ENCODE assay signal across 24 cellular contexts in genomic region chr11:1448166-1448825, GRCh38. TPM values are rescaled to one million over a fixed set of nuclear protein-coding genes. Genes with fewer than 3 reads are reported as not detected.
DNase-seq lines count a peak whose midpoint lies in the region; TF ChIP-seq lines count a peak whose summit lies in the region.
"Had no signal": no experiment of that assay in that cellular context is flagged by ENCODE, and none has a peak within 500 bp of the region (broad histone marks: within the 10 kb centered on the region; RNA-seq: fewer than 3 reads in every experiment).

No MANE protein-coding gene starts in this region.

- no peaks in the 10 kb centered on the region for H4K20me1 ChIP-seq in smooth muscle cell (ENCODE audit: low read depth)

- H3K4me2 ChIP-seq in mesenchymal stem cell (ENCODE audit: low read length, poor library complexity, severe bottlenecking) (no peak overlapping the region), smooth muscle cell (no peak overlapping the region)

- peaks cover 0 to 8% of the 10 kb centered on the region in 2 experiments for H3K36me3 ChIP-seq in mesenchymal stem cell (ENCODE audit: control insufficient read depth in 1 of 2, insufficient read depth in 2 of 2, low read depth in 1 of 2, low read length in 2 of 2)
- no peaks in the 10 kb centered on the region for H3K36me3 ChIP-seq in smooth muscle cell (ENCODE audit: low read depth)
- H3K36me3 ChIP-seq in CD4-positive, alpha-beta memory T cell (ENCODE audit: insufficient read depth, low read length), result no peaks in the 10 kb centered on the region
- H3K36me3 ChIP-seq: BE2C, left ventricle myocardium inferior, SJCRH30, stomach, transverse colon had no signal

- TF ChIP-seq CTCF in 22Rv1 (IDR thresholded peaks at IDR 0.05), result 0 out of 2 replicates have a peak, but pooled peaks have one; percentile 2
- no peak for TF ChIP-seq CTCF in smooth muscle cell (IDR thresholded peaks at IDR 0.05; ENCODE audit: borderline replicate concordance, insufficient read depth, poor library complexity, severe bottlenecking)

- H3K79me2 ChIP-seq in smooth muscle cell (ENCODE audit: low read depth), result no peaks in the 10 kb centered on the region

- no peaks in the 10 kb centered on the region for H3K79me1 ChIP-seq in mesenchymal stem cell (replicated peaks; ENCODE audit: low read length, poor library complexity, severe bottlenecking)

- H3K4ac ChIP-seq in mesenchymal stem cell (ENCODE audit: low read depth in 1 of 2, low read length in 2 of 2), result no peak overlapping the region

- H3F3A ChIP-seq in smooth muscle cell (ENCODE audit: low read depth), result no peaks in the 10 kb centered on the region

- no peak overlapping the region for H2AK5ac ChIP-seq in mesenchymal stem cell (ENCODE audit: low read length, severe bottlenecking)

- WGBS in mesenchymal stem cell, result 85% methylated on average over 30 of the region's 31 CpGs
- 92% methylated on average over 29 of the region's 31 CpGs for WGBS in smooth muscle cell (ENCODE audit: low lambda C conversion rate)

- H2AFZ ChIP-seq in mesenchymal stem cell (ENCODE audit: low read depth, low read length), result no peak overlapping the region
- no peak overlapping the region for H2AFZ ChIP-seq in smooth muscle cell (ENCODE audit: low read depth)

- 0 out of 2 replicates have a peak, but pooled peaks have one; percentile 5 for TF ChIP-seq RAD21 in Ishikawa (IDR thresholded peaks at IDR 0.05; ENCODE audit: low read depth)

- H4K91ac ChIP-seq in mesenchymal stem cell (ENCODE audit: low read length), result no peak overlapping the region

- TF ChIP-seq EP300 in Ishikawa (IDR thresholded peaks at IDR 0.05; ENCODE audit: borderline replicate concordance), result no peak

- CTCF ChIA-PET in CD4-positive, alpha-beta memory T cell (lab: Charles Lee; ENCODE audit: partially characterized antibody), result no interaction called here

- no peak overlapping the region for H3K4me3 Mint-ChIP-seq in CD4-positive, alpha-beta memory T cell
- H3K4me3 Mint-ChIP-seq: activated CD4-positive, alpha-beta T cell treated with anti-CD3 and anti-CD28 coated beads, Interleukin-2, amount 10 ng/mL, durations not matched to agents 7 days and 5 days; activated naive CD8-positive, alpha-beta T cell treated with anti-CD3 and anti-CD28 coated beads, Interleukin-2, amount 50 U/mL, for 24 hours; activated T-cell treated with anti-CD3 and anti-CD28 coated beads, Interleukin-2, amount 50 U/mL, for 4 hours; WTC11 had no signal

- POLR2A ChIA-PET in CD4-positive, alpha-beta memory T cell (lab: Charles Lee; ENCODE audit: partially characterized antibody), result no interaction called here

- no peak overlapping the region for H3K27ac ChIP-seq in 22Rv1
- no peak overlapping the region for H3K27ac ChIP-seq in mesenchymal stem cell (ENCODE audit: low read length, poor library complexity, severe bottlenecking)
- no peak overlapping the region for H3K27ac ChIP-seq in smooth muscle cell (ENCODE audit: low read depth)
- H3K27ac ChIP-seq in CD4-positive, alpha-beta memory T cell (ENCODE audit: low read depth, low read length), result no peak overlapping the region
- H3K27ac ChIP-seq: body of pancreas, left ventricle myocardium inferior, SJCRH30, stomach, transverse colon had no signal

- H3K14ac ChIP-seq in mesenchymal stem cell (ENCODE audit: low read length in 2 of 2), result no peak overlapping the region

- H3K4me1 Mint-ChIP-seq in CD4-positive, alpha-beta memory T cell, result no peaks in the 10 kb centered on the region
- H3K4me1 Mint-ChIP-seq: activated CD4-positive, alpha-beta T cell treated with anti-CD3 and anti-CD28 coated beads, Interleukin-2, amount 10 ng/mL, durations not matched to agents 7 days and 5 days; activated naive CD8-positive, alpha-beta T cell treated with anti-CD3 and anti-CD28 coated beads, Interleukin-2, amount 50 U/mL, for 24 hours; WTC11 had no signal

- H4K8ac ChIP-seq in mesenchymal stem cell (ENCODE audit: low read length), result no peak overlapping the region

- H2BK5ac ChIP-seq in mesenchymal stem cell (ENCODE audit: low read depth, low read length, poor library complexity, severe bottlenecking), result no peak overlapping the region

- H2BK120ac ChIP-seq in mesenchymal stem cell (ENCODE audit: low read depth, low read length), result no peak overlapping the region

- H3K18ac ChIP-seq in mesenchymal stem cell (ENCODE audit: low read depth in 1 of 2, low read length in 2 of 2), result peak overlapping the region in 1 of 2 experiments; percentile 12

- no peak overlapping the region for H3K9ac ChIP-seq in mesenchymal stem cell (ENCODE audit: low read length)
- no peak overlapping the region for H3K9ac ChIP-seq in smooth muscle cell (ENCODE audit: low read depth)

- no peaks in the 10 kb centered on the region for H3K9me3 Mint-ChIP-seq in CD4-positive, alpha-beta memory T cell
- H3K9me3 Mint-ChIP-seq: activated CD4-positive, alpha-beta T cell treated with anti-CD3 and anti-CD28 coated beads, Interleukin-2, amount 10 ng/mL, durations not matched to agents 7 days and 5 days; activated naive CD8-positive, alpha-beta T cell treated with anti-CD3 and anti-CD28 coated beads, Interleukin-2, amount 50 U/mL, for 24 hours; activated T-cell treated with anti-CD3 and anti-CD28 coated beads, Interleukin-2, amount 50 U/mL, for 4 hours; naive B cell; WTC11 had no signal

- peaks cover 5% of the 10 kb centered on the region for H3K4me1 ChIP-seq in mesenchymal stem cell (ENCODE audit: control insufficient read depth, insufficient read depth, low read depth, low read length)
- H3K4me1 ChIP-seq in smooth muscle cell (ENCODE audit: low read depth), result no peaks in the 10 kb centered on the region
- no peaks in the 10 kb centered on the region for H3K4me1 ChIP-seq in CD4-positive, alpha-beta memory T cell (ENCODE audit: insufficient read depth, low read length)
- H3K4me1 ChIP-seq: BE2C, body of pancreas, SJCRH30 had no signal

- H3K9me3 ChIP-seq in mesenchymal stem cell (ENCODE audit: control insufficient read depth, low read length), result no peaks in the 10 kb centered on the region
- H3K9me3 ChIP-seq in smooth muscle cell (replicated peaks; ENCODE audit: low read depth), result no peaks in the 10 kb centered on the region
- H3K9me3 ChIP-seq in CD4-positive, alpha-beta memory T cell (ENCODE audit: control insufficient read depth in 1 of 2, low read length in 2 of 2), result no peaks in the 10 kb centered on the region
- H3K9me3 ChIP-seq: BE2C, body of pancreas, left ventricle myocardium inferior, SJCRH30, stomach, transverse colon had no signal

- DNase-seq in epidermal melanocyte (ENCODE audit: insufficient read length, low spot score), result peak; percentile 77
- DNase-seq in mesenchymal stem cell, result no peak
- DNase-seq in NCI-H526 treated with DMSO at 0.1 percent for 48 hours (lab: John Stamatoyannopoulos, UW), result no peak
- no peak for DNase-seq in NCI-H2171 treated with DMSO at 0.1 percent for 48 hours (lab: John Stamatoyannopoulos, UW)
- no peak for DNase-seq in smooth muscle cell (lab: John Stamatoyannopoulos, UW; ENCODE audit: unreplicated experiment)
- DNase-seq in CD4-positive, alpha-beta memory T cell, result no peak
- DNase-seq: activated CD4-positive, alpha-beta T cell treated with anti-CD3 and anti-CD28 coated beads, Interleukin-2, amount 10 ng/mL, durations not matched to agents 7 days and 5 days; activated naive CD8-positive, alpha-beta T cell treated with anti-CD3 and anti-CD28 coated beads, Interleukin-2, amount 50 U/mL, for 24 hours; activated T-cell treated with anti-CD3 and anti-CD28 coated beads, Interleukin-2, amount 50 U/mL, for 4 hours; BE2C; body of pancreas; effector CD4-positive, alpha-beta T cell; GF-D8; left ventricle myocardium inferior; naive B cell; NCI-H1092 treated with DMSO at 0.1 percent for 48 hours; NCI-H187 treated with DMSO at 0.1 percent for 48 hours; NCI-H524; SJCRH30; transverse colon had no signal

- H3K27ac Mint-ChIP-seq in CD4-positive, alpha-beta memory T cell, result no peak overlapping the region
- H3K27ac Mint-ChIP-seq: activated CD4-positive, alpha-beta T cell treated with anti-CD3 and anti-CD28 coated beads, Interleukin-2, amount 10 ng/mL, durations not matched to agents 7 days and 5 days; activated naive CD8-positive, alpha-beta T cell treated with anti-CD3 and anti-CD28 coated beads, Interleukin-2, amount 50 U/mL, for 24 hours; WTC11 had no signal

- H3K27me3 Mint-ChIP-seq in CD4-positive, alpha-beta memory T cell, result peaks cover 0 to 2% of the 10 kb centered on the region in 2 donors
- H3K27me3 Mint-ChIP-seq: activated CD4-positive, alpha-beta T cell treated with anti-CD3 and anti-CD28 coated beads, Interleukin-2, amount 10 ng/mL, durations not matched to agents 7 days and 5 days; activated naive CD8-positive, alpha-beta T cell treated with anti-CD3 and anti-CD28 coated beads, Interleukin-2, amount 50 U/mL, for 24 hours had no signal

- H3K4me3 ChIP-seq in mesenchymal stem cell (ENCODE audit: insufficient read depth in 1 of 2, low read depth in 1 of 2, low read length in 2 of 2) (no peak overlapping the region), smooth muscle cell (no peak overlapping the region)
- H3K4me3 ChIP-seq in CD4-positive, alpha-beta memory T cell (ENCODE audit: low read length in 2 of 2), result no peak overlapping the region
- H3K4me3 ChIP-seq: body of pancreas, left ventricle myocardium inferior, SJCRH30, stomach, transverse colon had no signal

- intact Hi-C loops in CD4-positive, alpha-beta memory T cell (cut with micrococcal nuclease), result no loop called here

- H3K27me3 ChIP-seq in mesenchymal stem cell (ENCODE audit: control insufficient read depth in 1 of 2, insufficient read depth in 1 of 2, low read length in 2 of 2) (peaks cover 3 to 19% of the 10 kb centered on the region in 2 experiments), smooth muscle cell (ENCODE audit: low read depth) (no peaks in the 10 kb centered on the region)
- no peaks in the 10 kb centered on the region for H3K27me3 ChIP-seq in CD4-positive, alpha-beta memory T cell (ENCODE audit: insufficient read depth, low read length)
- H3K27me3 ChIP-seq: BE2C, SJCRH30 had no signal

- H2BK12ac ChIP-seq in mesenchymal stem cell (ENCODE audit: low read length in 2 of 2), result no peak overlapping the region

- H2BK15ac ChIP-seq in mesenchymal stem cell (ENCODE audit: low read depth, poor library complexity, severe bottlenecking), result peak overlapping the region; percentile 52

- H3K36me3 Mint-ChIP-seq in CD4-positive, alpha-beta memory T cell, result no peaks in the 10 kb centered on the region
- H3K36me3 Mint-ChIP-seq: naive B cell, WTC11 had no signal

- H3K23ac ChIP-seq in mesenchymal stem cell (ENCODE audit: low read length in 2 of 2), result no peak overlapping the region

TF ChIP-seq in Ishikawa, 13 proteins besides CTCF, POLR2A, EP300 and RAD21 (continues in another document):
- TF ChIP-seq TEAD4 (IDR thresholded peaks at IDR 0.05) (no peak), ZBTB7A (IDR thresholded peaks at IDR 0.05; ENCODE audit: low read depth) (no peak)

RNA-seq across cellular contexts. Expression of gene MOB2, which starts 38.3 kb away (rescaled TPM):
- 10.6 TPM for polyA plus RNA-seq in mesenchymal stem cell (2013, experiment 1 of 2)
- 10.7 TPM for polyA plus RNA-seq in mesenchymal stem cell (2013, experiment 2 of 2)
- total RNA-seq in smooth muscle cell, result 2.5 and 19.0 TPM in 2 replicates
- 24.0 and 35.7 TPM in 2 replicates for polyA plus RNA-seq in smooth muscle cell
- total RNA-seq in CD4-positive, alpha-beta memory T cell, result 10 to 100 TPM; 73.1 to 74.1 TPM
- 10 to 100 TPM; 48.8 to 67.0 TPM for polyA plus RNA-seq in CD4-positive, alpha-beta memory T cell

RNA-seq across cellular contexts. Expression of gene BRSK2, which starts 58.6 kb away (rescaled TPM):
- polyA plus RNA-seq in mesenchymal stem cell (2013, experiment 1 of 2), result 1.2 TPM
- 0.77 TPM for polyA plus RNA-seq in mesenchymal stem cell (2013, experiment 2 of 2)
- 0.27 and 5.2 TPM in 2 replicates for total RNA-seq in smooth muscle cell
- 1.5 and 2.3 TPM in 2 replicates for polyA plus RNA-seq in smooth muscle cell
- total RNA-seq in CD4-positive, alpha-beta memory T cell, result under 1 TPM; 0.35 to 0.47 TPM
- polyA plus RNA-seq in CD4-positive, alpha-beta memory T cell, result under 1 TPM; 0.18 to 0.30 TPM
- total RNA-seq: activated CD4-positive, alpha-beta T cell treated with anti-CD3 and anti-CD28 coated beads, Interleukin-2, amount 10 ng/mL, durations not matched to agents 7 days and 5 days; SJCRH30 had no signal
